ENCODE assay signal across 2 cellular contexts in the genomic region with DNA sequence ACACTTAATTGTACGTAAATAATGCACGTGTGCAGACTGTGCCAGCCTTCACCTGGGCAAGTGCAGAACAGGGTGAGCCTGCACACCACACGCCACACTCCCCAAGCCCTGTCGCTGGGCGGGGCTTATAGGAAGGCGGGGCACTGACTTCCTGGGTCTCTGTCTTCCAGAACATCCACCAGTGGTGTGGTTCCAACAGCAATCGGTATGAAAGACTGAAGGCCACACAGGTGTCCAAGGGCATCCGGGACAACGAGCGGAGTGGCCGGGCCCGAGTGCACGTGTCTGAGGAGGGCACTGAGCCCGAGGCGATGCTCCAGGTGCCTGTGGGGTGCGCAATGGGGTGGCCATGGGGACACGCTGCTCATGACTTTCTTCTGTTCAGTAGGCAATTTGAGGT.
TF ChIP-seq lines count a peak whose summit lies in the region.

No MANE protein-coding gene starts in this region.

TF ChIP-seq in HepG2, 621 proteins besides CTCF, POLR2A, EP300 and RAD21:
- peak; percentile 59 for TF ChIP-seq AGO2 (optimal IDR thresholded peaks at IDR 0.05; ENCODE audit: low read depth, low read length)
- 0 out of 2 replicates have a peak, but pooled peaks have one; percentile 38 for TF ChIP-seq RBFOX2 (IDR thresholded peaks at IDR 0.05; ENCODE audit: low read depth, low read length)
- no peak for TF ChIP-seq ZNF33A (CRISPR knock-in tag; IDR thresholded peaks at IDR 0.05; ENCODE audit: borderline replicate concordance)
TF ChIP-seq in HepG2: peak in this region for 2.

TF ChIP-seq in SK-N-SH, 30 proteins besides CTCF, POLR2A, EP300 and RAD21:
- TF ChIP-seq, protein P1, sequence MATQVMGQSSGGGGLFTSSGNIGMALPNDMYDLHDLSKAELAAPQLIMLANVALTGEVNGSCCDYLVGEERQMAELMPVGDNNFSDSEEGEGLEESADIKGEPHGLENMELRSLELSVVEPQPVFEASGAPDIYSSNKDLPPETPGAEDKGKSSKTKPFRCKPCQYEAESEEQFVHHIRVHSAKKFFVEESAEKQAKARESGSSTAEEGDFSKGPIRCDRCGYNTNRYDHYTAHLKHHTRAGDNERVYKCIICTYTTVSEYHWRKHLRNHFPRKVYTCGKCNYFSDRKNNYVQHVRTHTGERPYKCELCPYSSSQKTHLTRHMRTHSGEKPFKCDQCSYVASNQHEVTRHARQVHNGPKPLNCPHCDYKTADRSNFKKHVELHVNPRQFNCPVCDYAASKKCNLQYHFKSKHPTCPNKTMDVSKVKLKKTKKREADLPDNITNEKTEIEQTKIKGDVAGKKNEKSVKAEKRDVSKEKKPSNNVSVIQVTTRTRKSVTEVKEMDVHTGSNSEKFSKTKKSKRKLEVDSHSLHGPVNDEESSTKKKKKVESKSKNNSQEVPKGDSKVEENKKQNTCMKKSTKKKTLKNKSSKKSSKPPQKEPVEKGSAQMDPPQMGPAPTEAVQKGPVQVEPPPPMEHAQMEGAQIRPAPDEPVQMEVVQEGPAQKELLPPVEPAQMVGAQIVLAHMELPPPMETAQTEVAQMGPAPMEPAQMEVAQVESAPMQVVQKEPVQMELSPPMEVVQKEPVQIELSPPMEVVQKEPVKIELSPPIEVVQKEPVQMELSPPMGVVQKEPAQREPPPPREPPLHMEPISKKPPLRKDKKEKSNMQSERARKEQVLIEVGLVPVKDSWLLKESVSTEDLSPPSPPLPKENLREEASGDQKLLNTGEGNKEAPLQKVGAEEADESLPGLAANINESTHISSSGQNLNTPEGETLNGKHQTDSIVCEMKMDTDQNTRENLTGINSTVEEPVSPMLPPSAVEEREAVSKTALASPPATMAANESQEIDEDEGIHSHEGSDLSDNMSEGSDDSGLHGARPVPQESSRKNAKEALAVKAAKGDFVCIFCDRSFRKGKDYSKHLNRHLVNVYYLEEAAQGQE (IDR thresholded peaks at IDR 0.05; ENCODE audit: low read depth, low read length), result no peak
- TF ChIP-seq NRF1 (IDR thresholded peaks at IDR 0.05; ENCODE audit: low read depth, low read length), result no peak
TF ChIP-seq in SK-N-SH: peak in this region for 0.
